Comparison of ENCODE assay signal across 16 cellular contexts in the genomic region with DNA sequence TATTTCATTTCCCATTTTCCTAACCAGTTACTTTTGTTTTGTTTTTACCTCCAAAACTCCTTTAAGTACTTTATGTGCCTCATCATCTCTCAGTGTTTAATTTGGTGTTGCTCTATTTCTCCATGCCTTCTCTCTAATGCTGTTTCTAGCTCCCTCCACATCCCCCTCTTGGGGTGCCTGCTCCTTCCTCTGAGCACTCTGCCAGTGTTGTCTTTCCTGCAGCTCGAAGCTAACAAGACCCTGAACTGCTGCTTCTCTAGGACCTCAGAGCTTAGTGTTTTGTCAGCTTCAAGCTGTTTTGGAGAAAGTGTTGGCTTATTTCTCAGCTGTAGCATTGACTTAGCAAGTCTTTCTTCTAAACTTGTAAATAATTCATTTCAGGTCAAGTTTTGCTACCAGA.
DNase-seq lines count a peak whose midpoint lies in the region; ATAC-seq and TF ChIP-seq lines count a peak whose summit lies in the region.
"Had no signal": no experiment of that assay in that cellular context is flagged by ENCODE, and none has a peak within 500 bp of the region (broad histone marks: within the 10 kb centered on the region; RNA-seq: fewer than 3 reads in every experiment).

No MANE protein-coding gene starts in this region.

- H3K27me3 Mint-ChIP-seq in endothelial cell (ENCODE audit: unreplicated experiment) (peaks cover 2% of the 10 kb centered on the region), mesothelial cell of epicardium (ENCODE audit: low read depth) (peaks cover 5% of the 10 kb centered on the region), immature natural killer cell (ENCODE audit: low read depth in 3 of 3) (peaks cover 0 to 1% (median 0%) of the 10 kb centered on the region in 3 donors)
- no peaks in the 10 kb centered on the region for H3K27me3 Mint-ChIP-seq in activated CD4-positive, alpha-beta T cell treated with anti-CD3 and anti-CD28 coated beads, Interleukin-2, amount 10 ng/mL, durations not matched to agents 7 days and 5 days
- H3K27me3 Mint-ChIP-seq: CD4-positive, CD25-positive, alpha-beta regulatory T cell; IgD-negative memory B cell had no signal

- no peaks in the 10 kb centered on the region for H3K9me3 ChIP-seq in HEK293 (ENCODE audit: control insufficient read depth, insufficient read depth, low read depth, low read length)
- H3K9me3 ChIP-seq: Caco-2, HAP-1, SK-N-SH had no signal

- 0 out of 2 replicates have a peak overlapping the region, but pooled peaks have one; percentile 16 for H3K27ac ChIP-seq in HEK293 (ENCODE audit: extremely low read depth, low read depth, low read length)
- H3K27ac ChIP-seq: HL-60 had no signal

- POLR2A ChIA-PET in HEK293 (lab: Yijun Ruan, JAX) = no interaction called here
- POLR2A ChIA-PET in activated CD4-positive, alpha-beta T cell treated with anti-CD3 and anti-CD28 coated beads, Interleukin-2, amount 10 ng/mL, durations not matched to agents 7 days and 5 days (lab: Charles Lee) = no interaction called here

- DNase-seq in NCI-H69 (lab: John Stamatoyannopoulos, UW) (peak; percentile 36), endothelial cell (ENCODE audit: low spot score) (peak; percentile 6), mesothelial cell of epicardium (ENCODE audit: low spot score in 2 of 2, unreplicated experiment in 2 of 2) (no peak), immature natural killer cell (no peak)
- no peak for DNase-seq in activated CD4-positive, alpha-beta T cell treated with anti-CD3 and anti-CD28 coated beads, Interleukin-2, amount 10 ng/mL, durations not matched to agents 7 days and 5 days
- DNase-seq: Caco-2; CD4-positive, CD25-positive, alpha-beta regulatory T cell; NCI-H774 had no signal

- peaks cover 19% of the 10 kb centered on the region for H3K4me1 Mint-ChIP-seq in endothelial cell (ENCODE audit: unreplicated experiment)
- H3K4me1 Mint-ChIP-seq in mesothelial cell of epicardium = peaks cover 40% of the 10 kb centered on the region
- peaks cover 23 to 38% of the 10 kb centered on the region in 2 donors for H3K4me1 Mint-ChIP-seq in immature natural killer cell
- no peaks in the 10 kb centered on the region for H3K4me1 Mint-ChIP-seq in activated CD4-positive, alpha-beta T cell treated with anti-CD3 and anti-CD28 coated beads, Interleukin-2, amount 10 ng/mL, durations not matched to agents 7 days and 5 days
- H3K4me1 Mint-ChIP-seq: IgD-negative memory B cell had no signal

- H3K4me3 Mint-ChIP-seq in endothelial cell (ENCODE audit: unreplicated experiment) (no peak overlapping the region), mesothelial cell of epicardium (no peak overlapping the region), immature natural killer cell (no peak overlapping the region)
- no peak overlapping the region for H3K4me3 Mint-ChIP-seq in activated CD4-positive, alpha-beta T cell treated with anti-CD3 and anti-CD28 coated beads, Interleukin-2, amount 10 ng/mL, durations not matched to agents 7 days and 5 days
- H3K4me3 Mint-ChIP-seq: IgD-negative memory B cell had no signal

- ATAC-seq in HG02981 (IDR thresholded peaks at IDR 0.05; ENCODE audit: unreplicated experiment) = no peak
- no peak for ATAC-seq in HG02840 (IDR thresholded peaks at IDR 0.05; ENCODE audit: low FRiP score, unreplicated experiment)
- ATAC-seq: Panc1 had no signal

- no peak for TF ChIP-seq CTCF in HEK293 (tag by site-specific recombination; IDR thresholded peaks at IDR 0.05)
- TF ChIP-seq CTCF in endothelial cell (IDR thresholded peaks at IDR 0.05; ENCODE audit: unreplicated experiment) = no peak
- TF ChIP-seq CTCF in mesothelial cell of epicardium (IDR thresholded peaks at IDR 0.05; ENCODE audit: unreplicated experiment) = no peak

- H3K27ac Mint-ChIP-seq in endothelial cell (ENCODE audit: unreplicated experiment) = no peak overlapping the region
- H3K27ac Mint-ChIP-seq in mesothelial cell of epicardium = peak overlapping the region; percentile 3
- no peak overlapping the region for H3K27ac Mint-ChIP-seq in immature natural killer cell
- no peak overlapping the region for H3K27ac Mint-ChIP-seq in activated CD4-positive, alpha-beta T cell treated with anti-CD3 and anti-CD28 coated beads, Interleukin-2, amount 10 ng/mL, durations not matched to agents 7 days and 5 days
- H3K27ac Mint-ChIP-seq: CD4-positive, CD25-positive, alpha-beta regulatory T cell; IgD-negative memory B cell had no signal

- no peaks in the 10 kb centered on the region for H3K9me3 Mint-ChIP-seq in endothelial cell (ENCODE audit: unreplicated experiment)
- no peaks in the 10 kb centered on the region for H3K9me3 Mint-ChIP-seq in mesothelial cell of epicardium
- no peaks in the 10 kb centered on the region for H3K9me3 Mint-ChIP-seq in immature natural killer cell
- H3K9me3 Mint-ChIP-seq in activated CD4-positive, alpha-beta T cell treated with anti-CD3 and anti-CD28 coated beads, Interleukin-2, amount 10 ng/mL, durations not matched to agents 7 days and 5 days = no peaks in the 10 kb centered on the region
- H3K9me3 Mint-ChIP-seq: IgD-negative memory B cell had no signal

- no peak overlapping the region for H3K4me3 ChIP-seq in HEK293 (ENCODE audit: low read depth, low read length)
- H3K4me3 ChIP-seq: HAP-1 had no signal

- CTCF ChIA-PET in HEK293 (lab: Yijun Ruan, JAX) = no interaction called here
- CTCF ChIA-PET in activated CD4-positive, alpha-beta T cell treated with anti-CD3 and anti-CD28 coated beads, Interleukin-2, amount 10 ng/mL, durations not matched to agents 7 days and 5 days (lab: Charles Lee) = no interaction called here

- H3K36me3 Mint-ChIP-seq in endothelial cell (ENCODE audit: low read depth, unreplicated experiment) (no peaks in the 10 kb centered on the region), mesothelial cell of epicardium (no peaks in the 10 kb centered on the region), immature natural killer cell (peaks cover 0 to 8% (median 3%) of the 10 kb centered on the region in 3 donors)
- H3K36me3 Mint-ChIP-seq in activated CD4-positive, alpha-beta T cell treated with anti-CD3 and anti-CD28 coated beads, Interleukin-2, amount 10 ng/mL, durations not matched to agents 7 days and 5 days (ENCODE audit: low read depth) = peaks cover 2% of the 10 kb centered on the region

- no peaks in the 10 kb centered on the region for H3K36me3 ChIP-seq in HEK293 (ENCODE audit: control insufficient read depth in 2 of 2, insufficient read depth in 1 of 2, low read length in 2 of 2)
- H3K36me3 ChIP-seq: HAP-1 had no signal

- peaks cover 22% of the 10 kb centered on the region for H3K4me1 ChIP-seq in HEK293 (ENCODE audit: control insufficient read depth, insufficient read depth, low read length)
- H3K4me1 ChIP-seq: HAP-1 had no signal

TF ChIP-seq in HEK293, 187 proteins besides CTCF, POLR2A, EP300 and RAD21 (continues in another document):
- TF ChIP-seq ZNF677 (tag by site-specific recombination; IDR thresholded peaks at IDR 0.05) (no peak), ZNF10 (tag by site-specific recombination; IDR thresholded peaks at IDR 0.05) (no peak), ZNF600 (tag by site-specific recombination; IDR thresholded peaks at IDR 0.05) (no peak), OVOL3 (tag by site-specific recombination; IDR thresholded peaks at IDR 0.05) (no peak), SP7 (tag by site-specific recombination; IDR thresholded peaks at IDR 0.05) (no peak), ZNF37A (tag by site-specific recombination; IDR thresholded peaks at IDR 0.05) (no peak), ZNF292 (tag by site-specific recombination; IDR thresholded peaks at IDR 0.05; ENCODE audit: borderline replicate concordance, low read depth) (no peak), HOXC10 (CRISPR knock-in tag; IDR thresholded peaks at IDR 0.05) (no peak), ZBTB20 (tag by site-specific recombination; IDR thresholded peaks at IDR 0.05) (no peak)
- TF ChIP-seq, protein P1, sequence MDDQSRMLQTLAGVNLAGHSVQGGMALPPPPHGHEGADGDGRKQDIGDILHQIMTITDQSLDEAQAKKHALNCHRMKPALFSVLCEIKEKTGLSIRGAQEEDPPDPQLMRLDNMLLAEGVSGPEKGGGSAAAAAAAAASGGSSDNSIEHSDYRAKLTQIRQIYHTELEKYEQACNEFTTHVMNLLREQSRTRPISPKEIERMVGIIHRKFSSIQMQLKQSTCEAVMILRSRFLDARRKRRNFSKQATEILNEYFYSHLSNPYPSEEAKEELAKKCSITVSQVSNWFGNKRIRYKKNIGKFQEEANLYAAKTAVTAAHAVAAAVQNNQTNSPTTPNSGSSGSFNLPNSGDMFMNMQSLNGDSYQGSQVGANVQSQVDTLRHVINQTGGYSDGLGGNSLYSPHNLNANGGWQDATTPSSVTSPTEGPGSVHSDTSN (CRISPR knock-in tag; IDR thresholded peaks at IDR 0.05) = no peak
- TF ChIP-seq, protein P2, sequence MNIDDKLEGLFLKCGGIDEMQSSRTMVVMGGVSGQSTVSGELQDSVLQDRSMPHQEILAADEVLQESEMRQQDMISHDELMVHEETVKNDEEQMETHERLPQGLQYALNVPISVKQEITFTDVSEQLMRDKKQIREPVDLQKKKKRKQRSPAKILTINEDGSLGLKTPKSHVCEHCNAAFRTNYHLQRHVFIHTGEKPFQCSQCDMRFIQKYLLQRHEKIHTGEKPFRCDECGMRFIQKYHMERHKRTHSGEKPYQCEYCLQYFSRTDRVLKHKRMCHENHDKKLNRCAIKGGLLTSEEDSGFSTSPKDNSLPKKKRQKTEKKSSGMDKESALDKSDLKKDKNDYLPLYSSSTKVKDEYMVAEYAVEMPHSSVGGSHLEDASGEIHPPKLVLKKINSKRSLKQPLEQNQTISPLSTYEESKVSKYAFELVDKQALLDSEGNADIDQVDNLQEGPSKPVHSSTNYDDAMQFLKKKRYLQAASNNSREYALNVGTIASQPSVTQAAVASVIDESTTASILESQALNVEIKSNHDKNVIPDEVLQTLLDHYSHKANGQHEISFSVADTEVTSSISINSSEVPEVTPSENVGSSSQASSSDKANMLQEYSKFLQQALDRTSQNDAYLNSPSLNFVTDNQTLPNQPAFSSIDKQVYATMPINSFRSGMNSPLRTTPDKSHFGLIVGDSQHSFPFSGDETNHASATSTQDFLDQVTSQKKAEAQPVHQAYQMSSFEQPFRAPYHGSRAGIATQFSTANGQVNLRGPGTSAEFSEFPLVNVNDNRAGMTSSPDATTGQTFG (tag by site-specific recombination; IDR thresholded peaks at IDR 0.05; ENCODE audit: borderline replicate concordance) = no peak
- TF ChIP-seq, protein P3, sequence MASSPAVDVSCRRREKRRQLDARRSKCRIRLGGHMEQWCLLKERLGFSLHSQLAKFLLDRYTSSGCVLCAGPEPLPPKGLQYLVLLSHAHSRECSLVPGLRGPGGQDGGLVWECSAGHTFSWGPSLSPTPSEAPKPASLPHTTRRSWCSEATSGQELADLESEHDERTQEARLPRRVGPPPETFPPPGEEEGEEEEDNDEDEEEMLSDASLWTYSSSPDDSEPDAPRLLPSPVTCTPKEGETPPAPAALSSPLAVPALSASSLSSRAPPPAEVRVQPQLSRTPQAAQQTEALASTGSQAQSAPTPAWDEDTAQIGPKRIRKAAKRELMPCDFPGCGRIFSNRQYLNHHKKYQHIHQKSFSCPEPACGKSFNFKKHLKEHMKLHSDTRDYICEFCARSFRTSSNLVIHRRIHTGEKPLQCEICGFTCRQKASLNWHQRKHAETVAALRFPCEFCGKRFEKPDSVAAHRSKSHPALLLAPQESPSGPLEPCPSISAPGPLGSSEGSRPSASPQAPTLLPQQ (tag by site-specific recombination; IDR thresholded peaks at IDR 0.05) = no peak

Comparison
In these comparisons a context has a peak if more than half of its experiments do, and no peak if none do; other contexts are left out.
1. DNase-seq: peak in NCI-H69 (single experiment) and endothelial cell (single experiment); none in mesothelial cell of epicardium (0 of 2), immature natural killer cell (0 of 3) and activated CD4-positive, alpha-beta T cell treated with anti-CD3 and anti-CD28 coated beads, Interleukin-2, amount 10 ng/mL, durations not matched to agents 7 days and 5 days (single experiment).